In the genomic region with DNA sequence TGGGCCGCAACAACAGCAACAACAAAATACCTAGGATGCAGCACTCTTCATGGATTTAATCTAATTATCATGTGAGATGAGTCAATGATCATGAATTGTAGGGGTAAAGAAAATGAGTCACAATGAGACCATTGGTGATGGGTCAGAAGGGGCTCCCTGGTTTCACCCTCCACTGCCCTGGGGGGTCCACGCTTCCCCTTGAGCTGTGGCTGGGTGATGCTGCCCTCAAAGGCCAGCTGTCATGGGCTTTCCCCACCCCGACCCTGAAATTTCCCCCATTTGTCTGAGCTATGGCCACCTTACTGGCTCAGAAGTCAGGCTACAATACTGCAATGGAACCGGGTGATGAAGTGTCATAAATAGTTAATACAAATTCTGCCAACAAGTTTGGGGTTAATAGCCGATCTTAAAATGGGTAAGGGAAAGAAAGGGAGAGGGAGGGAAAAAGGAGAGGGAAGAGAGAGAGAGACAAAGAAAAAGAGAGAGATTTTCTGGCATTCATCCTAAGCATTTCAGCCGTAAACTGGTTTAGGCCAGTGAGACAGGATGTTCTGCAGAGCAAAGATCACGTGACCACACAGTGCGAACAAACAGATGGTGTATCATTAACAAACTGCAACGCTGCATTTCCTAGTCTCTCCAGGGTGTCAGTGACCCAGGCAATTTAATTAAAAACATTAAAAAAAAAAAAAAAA, we compare ENCODE assay signal across 8 cellular contexts.
DNase-seq lines count a peak whose midpoint lies in the region; ATAC-seq and TF ChIP-seq lines count a peak whose summit lies in the region.

No MANE protein-coding gene starts in this region.

- H3K79me2 ChIP-seq in osteoblast (ENCODE audit: insufficient read depth, low read length): no peaks in the 10 kb centered on the region

- peak; percentile 78 for DNase-seq in EL
- peak; percentile 83 for DNase-seq in HFFc6
- peak; percentile 56 for DNase-seq in NCI-H2227 treated with DMSO at 0.1 percent for 48 hours (lab: John Stamatoyannopoulos, UW)
- peak; percentile 38 to 45 for DNase-seq in activated T-cell treated with anti-CD3 and anti-CD28 coated beads, Interleukin-2, amount 50 U/mL, for 48 hours
- peak; percentile 93 for DNase-seq in fibroblast of the conjunctiva (ENCODE audit: low read depth)
- DNase-seq in osteoblast (ENCODE audit: insufficient read length, low spot score, missing footprints): peak; percentile 79
- no peak for DNase-seq in DMS114 treated with DMSO at 0.1 percent for 48 hours (lab: John Stamatoyannopoulos, UW; ENCODE audit: unreplicated experiment)

- no peaks in the 10 kb centered on the region for H3K9me3 ChIP-seq in osteoblast (ENCODE audit: low read depth, low read length)

- H2AFZ ChIP-seq in osteoblast (ENCODE audit: low read length): peak overlapping the region; percentile 82

- H3K36me3 Mint-ChIP-seq in HFFc6 (ENCODE audit: low read depth): no peaks in the 10 kb centered on the region

- H3K4me3 ChIP-seq in osteoblast (ENCODE audit: insufficient read depth, low read length): no peak overlapping the region

- peaks cover 9% of the 10 kb centered on the region for H3K4me1 ChIP-seq in osteoblast (ENCODE audit: insufficient read depth, low read length)

- H3K4me3 Mint-ChIP-seq in HFFc6: peak overlapping the region; percentile 15

- H3K27me3 ChIP-seq in osteoblast (ENCODE audit: insufficient read depth, low read length): no peaks in the 10 kb centered on the region

- no peaks in the 10 kb centered on the region for H3K36me3 ChIP-seq in osteoblast (ENCODE audit: insufficient read depth, low read length)

- peak overlapping the region; percentile 40 for H3K4me2 ChIP-seq in osteoblast (ENCODE audit: insufficient read depth, low read length)

- H4K20me1 ChIP-seq in osteoblast (ENCODE audit: insufficient read depth, low read length): no peaks in the 10 kb centered on the region

- no peak for TF ChIP-seq CTCF in HFFc6 (IDR thresholded peaks at IDR 0.05)
- TF ChIP-seq CTCF in osteoblast (IDR thresholded peaks at IDR 0.05; ENCODE audit: extremely low read depth, low read depth, low read length): no peak

- ATAC-seq in HG02763 (IDR thresholded peaks at IDR 0.05; ENCODE audit: unreplicated experiment): no peak

- no peaks in the 10 kb centered on the region for H3K9me3 Mint-ChIP-seq in HFFc6

- peak overlapping the region; percentile 42 for H3K27ac ChIP-seq in osteoblast (ENCODE audit: low read depth, low read length)

- H3K27me3 Mint-ChIP-seq in HFFc6 (ENCODE audit: insufficient read depth): peaks cover 4% of the 10 kb centered on the region

- peak overlapping the region; percentile 86 for H3K27ac Mint-ChIP-seq in HFFc6

- H3K4me1 Mint-ChIP-seq in HFFc6 (ENCODE audit: low read depth): peaks cover 25% of the 10 kb centered on the region
